Comparison of ENCODE assay signal across 8 cellular contexts in the genomic region with DNA sequence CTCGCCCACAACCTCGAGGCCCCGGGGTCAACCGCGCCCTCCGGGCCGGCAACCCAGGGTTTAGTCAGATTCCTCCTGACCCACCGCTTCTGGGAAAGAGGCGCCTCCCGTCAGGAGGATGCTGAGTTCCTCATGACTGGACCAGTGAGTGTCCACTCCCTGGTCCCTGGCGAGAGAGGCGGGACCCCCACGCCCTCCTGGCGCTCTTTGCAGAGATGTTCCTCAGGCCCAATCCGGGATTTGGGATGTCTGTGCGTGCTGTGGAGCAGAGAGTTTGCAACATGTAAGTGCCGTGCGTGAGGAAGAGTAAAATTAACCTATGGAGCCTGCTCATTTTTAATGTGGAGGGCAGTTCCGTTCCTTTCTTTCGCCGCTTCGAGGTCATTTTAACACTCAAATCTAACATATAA. TPM values are rescaled to one million over a fixed set of nuclear protein-coding genes. Genes with fewer than 3 reads are reported as not detected.
DNase-seq lines count a peak whose midpoint lies in the region; ATAC-seq and TF ChIP-seq lines count a peak whose summit lies in the region.

No MANE protein-coding gene starts in this region.

- peak in 1 of 4 donors; percentile 10 for TF ChIP-seq EP300 in sigmoid colon (IDR thresholded peaks at IDR 0.05)

- H3K4me3 ChIP-seq in sigmoid colon: peak overlapping the region; percentile 70 to 92 (median 90)

- TF ChIP-seq CTCF in sigmoid colon (IDR thresholded peaks at IDR 0.05): no peak

- 3 to 4% methylated on average over 22 of the region's 22 CpGs for WGBS in sigmoid colon, 2 donors

- H3K9me3 Mint-ChIP-seq in activated naive CD4-positive, alpha-beta T cell treated with anti-CD3 and anti-CD28 coated beads, Interleukin-2, amount 50 U/mL, for 72 hours: peaks cover 14 to 25% of the 10 kb centered on the region in 2 donors

- intact Hi-C loops in left cardiac atrium (cut with DNase I): loop anchor here in 1 of 2 donors (5.0 kb wide), 1 partner anchor 449 kb away; a partner anchor contains a TSS
- intact Hi-C loops in sigmoid colon (cut with DNase I): loop anchor here (5.0 kb wide), 1 partner anchor 161 kb away; a partner anchor contains a TSS

- no peaks in the 10 kb centered on the region for H3K27me3 ChIP-seq in sigmoid colon

- peak; percentile 89 for DNase-seq in AG08395 (ENCODE audit: low spot score)
- no peak for DNase-seq in activated naive CD4-positive, alpha-beta T cell treated with anti-CD3 and anti-CD28 coated beads, Interleukin-2, amount 50 U/mL, for 72 hours (ENCODE audit: low spot score in 2 of 2)
- DNase-seq in left cardiac atrium: peak; percentile 91
- peak; percentile 92 for DNase-seq in sigmoid colon
- DNase-seq in stimulated activated CD4-positive, alpha-beta T cell treated with anti-CD3 and anti-CD28 coated beads, Interleukin-1b, Interleukin-23, amount 100 ng/mL, for 48 hours: no peak
- no peak for DNase-seq in NK-92 (lab: John Stamatoyannopoulos, UW; ENCODE audit: unreplicated experiment)

- peak overlapping the region; percentile 89 to 98 (median 97) for H3K27ac ChIP-seq in sigmoid colon

- ATAC-seq in HG02973 (IDR thresholded peaks at IDR 0.05; ENCODE audit: unreplicated experiment) (peak; percentile 0), left cardiac atrium (peak; percentile 39 to 78), GM18519 (IDR thresholded peaks at IDR 0.05; ENCODE audit: low FRiP score, unreplicated experiment) (no peak)
- ATAC-seq in activated naive CD4-positive, alpha-beta T cell treated with anti-CD3 and anti-CD28 coated beads, Interleukin-2, amount 50 U/mL, for 72 hours: no peak

- no peaks in the 10 kb centered on the region for H3K9me3 ChIP-seq in sigmoid colon

- H3K36me3 Mint-ChIP-seq in activated naive CD4-positive, alpha-beta T cell treated with anti-CD3 and anti-CD28 coated beads, Interleukin-2, amount 50 U/mL, for 72 hours: peaks cover 31 to 42% of the 10 kb centered on the region in 2 donors

- peaks cover 0 to 28% (median 21%) of the 10 kb centered on the region in 4 donors for H3K4me1 ChIP-seq in sigmoid colon

- TF ChIP-seq POLR2A in sigmoid colon (IDR thresholded peaks at IDR 0.05): no peak

- peaks cover 0 to 14% (median 0%) of the 10 kb centered on the region in 4 donors for H3K36me3 ChIP-seq in sigmoid colon

- peak overlapping the region; percentile 55 to 89 for H3K27ac Mint-ChIP-seq in activated naive CD4-positive, alpha-beta T cell treated with anti-CD3 and anti-CD28 coated beads, Interleukin-2, amount 50 U/mL, for 72 hours

RNA-seq across cellular contexts. Expression of a gene that starts 0.8 kb away (rescaled TPM):
- total RNA-seq in activated naive CD4-positive, alpha-beta T cell treated with anti-CD3 and anti-CD28 coated beads, Interleukin-2, amount 50 U/mL, for 72 hours: 10 to 100 TPM; 26.0 to 26.6 TPM
- total RNA-seq in left cardiac atrium: 10 to 100 TPM; 28.7 to 40.6 TPM
- total RNA-seq in sigmoid colon: 10 to 100 TPM; 33.4 to 51.2 (median 43.0) TPM
- 100 to 1,000 TPM in 1 of 3 donors, 10 to 100 TPM in 2; 53.8 to 140 (median 79.9) TPM for polyA plus RNA-seq in sigmoid colon

Comparison
In these comparisons a context has a peak if more than half of its experiments do, and no peak if none do; other contexts are left out.
1. DNase-seq: peak in AG08395 (single experiment), left cardiac atrium (single experiment) and sigmoid colon (single experiment); none in activated naive CD4-positive, alpha-beta T cell treated with anti-CD3 and anti-CD28 coated beads, Interleukin-2, amount 50 U/mL, for 72 hours (0 of 2), stimulated activated CD4-positive, alpha-beta T cell treated with anti-CD3 and anti-CD28 coated beads, Interleukin-1b, Interleukin-23, amount 100 ng/mL, for 48 hours (single experiment) and NK-92 (single experiment).
2. ATAC-seq: peak in HG02973 (single experiment) and left cardiac atrium (2 of 2); none in activated naive CD4-positive, alpha-beta T cell treated with anti-CD3 and anti-CD28 coated beads, Interleukin-2, amount 50 U/mL, for 72 hours (0 of 2) and GM18519 (single experiment).